In the genomic region with DNA sequence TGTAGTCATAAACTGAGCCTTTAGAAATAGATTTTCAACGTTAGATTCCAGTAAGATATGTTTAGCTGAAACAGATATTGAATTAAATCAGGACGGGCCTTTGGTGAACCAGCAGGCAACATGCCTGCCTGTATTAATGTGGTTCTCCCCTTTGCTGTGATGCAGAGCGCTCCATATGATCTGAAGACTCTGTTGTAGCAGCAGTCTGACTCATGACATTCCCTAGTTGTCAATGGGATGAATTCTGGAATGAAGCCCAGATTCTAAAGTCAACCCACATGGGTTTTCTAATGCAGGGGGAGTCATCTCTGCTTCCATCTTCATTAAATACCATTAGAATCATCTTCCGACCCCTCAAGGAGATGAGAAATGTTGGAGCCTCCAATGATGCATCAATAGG, we compare ENCODE assay signal across 2 cellular contexts.
TF ChIP-seq lines count a peak whose summit lies in the region.

No MANE protein-coding gene starts in this region.

TF ChIP-seq in SK-N-SH, 30 proteins besides CTCF, POLR2A, EP300 and RAD21 (continued from another document):
- TF ChIP-seq, protein P1, sequence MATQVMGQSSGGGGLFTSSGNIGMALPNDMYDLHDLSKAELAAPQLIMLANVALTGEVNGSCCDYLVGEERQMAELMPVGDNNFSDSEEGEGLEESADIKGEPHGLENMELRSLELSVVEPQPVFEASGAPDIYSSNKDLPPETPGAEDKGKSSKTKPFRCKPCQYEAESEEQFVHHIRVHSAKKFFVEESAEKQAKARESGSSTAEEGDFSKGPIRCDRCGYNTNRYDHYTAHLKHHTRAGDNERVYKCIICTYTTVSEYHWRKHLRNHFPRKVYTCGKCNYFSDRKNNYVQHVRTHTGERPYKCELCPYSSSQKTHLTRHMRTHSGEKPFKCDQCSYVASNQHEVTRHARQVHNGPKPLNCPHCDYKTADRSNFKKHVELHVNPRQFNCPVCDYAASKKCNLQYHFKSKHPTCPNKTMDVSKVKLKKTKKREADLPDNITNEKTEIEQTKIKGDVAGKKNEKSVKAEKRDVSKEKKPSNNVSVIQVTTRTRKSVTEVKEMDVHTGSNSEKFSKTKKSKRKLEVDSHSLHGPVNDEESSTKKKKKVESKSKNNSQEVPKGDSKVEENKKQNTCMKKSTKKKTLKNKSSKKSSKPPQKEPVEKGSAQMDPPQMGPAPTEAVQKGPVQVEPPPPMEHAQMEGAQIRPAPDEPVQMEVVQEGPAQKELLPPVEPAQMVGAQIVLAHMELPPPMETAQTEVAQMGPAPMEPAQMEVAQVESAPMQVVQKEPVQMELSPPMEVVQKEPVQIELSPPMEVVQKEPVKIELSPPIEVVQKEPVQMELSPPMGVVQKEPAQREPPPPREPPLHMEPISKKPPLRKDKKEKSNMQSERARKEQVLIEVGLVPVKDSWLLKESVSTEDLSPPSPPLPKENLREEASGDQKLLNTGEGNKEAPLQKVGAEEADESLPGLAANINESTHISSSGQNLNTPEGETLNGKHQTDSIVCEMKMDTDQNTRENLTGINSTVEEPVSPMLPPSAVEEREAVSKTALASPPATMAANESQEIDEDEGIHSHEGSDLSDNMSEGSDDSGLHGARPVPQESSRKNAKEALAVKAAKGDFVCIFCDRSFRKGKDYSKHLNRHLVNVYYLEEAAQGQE (IDR thresholded peaks at IDR 0.05; ENCODE audit: low read depth, low read length) = no peak
- peak; percentile 84 for TF ChIP-seq NFIC (IDR thresholded peaks at IDR 0.05; ENCODE audit: borderline replicate concordance)
- TF ChIP-seq TEAD4 (IDR thresholded peaks at IDR 0.05; ENCODE audit: borderline replicate concordance, insufficient read depth) = peak; percentile 61; the same call in 1 of the 2 replicates
- TF ChIP-seq SMC3 (IDR thresholded peaks at IDR 0.05; ENCODE audit: low read depth, low read length) = no peak
- peak; percentile 35; the same call in 1 of the 2 replicates for TF ChIP-seq MAX (IDR thresholded peaks at IDR 0.05; ENCODE audit: low read depth)

TF ChIP-seq in SK-N-SH treated with all-trans-retinoic acid at 6 μM for 48 hours, 23 proteins besides CTCF, POLR2A, EP300 and RAD21 (continued from another document):
- TF ChIP-seq RARB (CRISPR knock-in tag; IDR thresholded peaks at IDR 0.05) = no peak
